Comparison of ENCODE assay signal across 17 cellular contexts in the genomic region with DNA sequence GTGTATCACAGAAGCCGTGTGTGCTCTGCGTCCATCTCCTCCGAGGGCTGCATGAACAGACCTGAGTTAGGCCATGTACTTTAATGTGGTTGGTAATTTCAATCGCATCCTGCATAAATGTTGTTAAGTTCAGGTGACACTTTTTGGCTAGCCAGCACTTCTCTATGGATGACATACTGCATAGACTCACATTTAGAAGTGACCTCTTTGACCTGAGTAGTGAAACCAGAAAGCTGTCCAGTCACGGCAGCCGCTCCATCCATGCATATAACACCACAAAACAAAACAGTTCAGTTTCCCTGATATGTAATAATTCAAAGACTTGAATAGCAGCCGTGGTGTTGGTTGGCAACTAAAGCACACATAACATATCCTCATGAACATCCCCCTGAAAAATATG.
A peak's percentile ranks its signal among the peaks of the same experiment; 100 is the strongest.
DNase-seq lines count a peak whose midpoint lies in the region; ATAC-seq lines count a peak whose summit lies in the region.
"Had no signal": no experiment of that assay in that cellular context is flagged by ENCODE, and none has a peak within 500 bp of the region (broad histone marks: within the 10 kb centered on the region; RNA-seq: fewer than 3 reads in every experiment).

No MANE protein-coding gene starts in this region.

- intact Hi-C loops in activated CD4-positive, alpha-beta T cell treated with anti-CD3 and anti-CD28 coated beads, Interleukin-2, amount 10 ng/mL, durations not matched to agents 24 days and 14 days (cut with micrococcal nuclease): no loop called here

- peaks cover 3% of the 10 kb centered on the region for H3K4me1 Mint-ChIP-seq in activated CD4-positive, alpha-beta T cell treated with anti-CD3 and anti-CD28 coated beads, Interleukin-2, amount 10 ng/mL, durations not matched to agents 24 days and 14 days
- H3K4me1 Mint-ChIP-seq in stimulated activated naive CD8-positive, alpha-beta T cell treated with anti-CD3 and anti-CD28 coated beads, Interleukin-15, Interleukin-2, amounts not matched to agents 100 ng/mL and 50 ng/mL, for 24 hours (ENCODE audit: low read depth): no peaks in the 10 kb centered on the region
- H3K4me1 Mint-ChIP-seq in stimulated activated naive CD8-positive, alpha-beta T cell treated with anti-CD3 and anti-CD28 coated beads, Interleukin-15, amount 100 ng/mL, for 72 hours: peaks cover 12% of the 10 kb centered on the region
- no peaks in the 10 kb centered on the region for H3K4me1 Mint-ChIP-seq in activated naive CD8-positive, alpha-beta T cell treated with anti-CD3 and anti-CD28 coated beads, Interleukin-2, amount 10 ng/mL, durations not matched to agents 7 days and 5 days

- H3K27me3 Mint-ChIP-seq in activated CD4-positive, alpha-beta T cell treated with anti-CD3 and anti-CD28 coated beads, Interleukin-2, amount 10 ng/mL, durations not matched to agents 24 days and 14 days: no peaks in the 10 kb centered on the region
- H3K27me3 Mint-ChIP-seq in stimulated activated naive CD8-positive, alpha-beta T cell treated with anti-CD3 and anti-CD28 coated beads, Interleukin-15, Interleukin-2, amounts not matched to agents 100 ng/mL and 50 ng/mL, for 24 hours: no peaks in the 10 kb centered on the region
- H3K27me3 Mint-ChIP-seq in stimulated activated naive CD8-positive, alpha-beta T cell treated with anti-CD3 and anti-CD28 coated beads, Interleukin-15, amount 100 ng/mL, for 72 hours: no peaks in the 10 kb centered on the region
- H3K27me3 Mint-ChIP-seq in activated naive CD8-positive, alpha-beta T cell treated with anti-CD3 and anti-CD28 coated beads, Interleukin-2, amount 10 ng/mL, durations not matched to agents 7 days and 5 days: no peaks in the 10 kb centered on the region

- peak overlapping the region; percentile 22 for H3K27ac Mint-ChIP-seq in activated CD4-positive, alpha-beta T cell treated with anti-CD3 and anti-CD28 coated beads, Interleukin-2, amount 10 ng/mL, durations not matched to agents 24 days and 14 days
- H3K27ac Mint-ChIP-seq in stimulated activated naive CD8-positive, alpha-beta T cell treated with anti-CD3 and anti-CD28 coated beads, Interleukin-15, Interleukin-2, amounts not matched to agents 100 ng/mL and 50 ng/mL, for 24 hours: peak overlapping the region; percentile 10
- peak overlapping the region in 1 of 2 donors; percentile 83 for H3K27ac Mint-ChIP-seq in stimulated activated naive CD8-positive, alpha-beta T cell treated with anti-CD3 and anti-CD28 coated beads, Interleukin-15, amount 100 ng/mL, for 72 hours
- H3K27ac Mint-ChIP-seq in activated naive CD8-positive, alpha-beta T cell treated with anti-CD3 and anti-CD28 coated beads, Interleukin-2, amount 10 ng/mL, durations not matched to agents 7 days and 5 days: peak overlapping the region; percentile 42
- H3K27ac Mint-ChIP-seq: HFFc6 had no signal

- no peak for DNase-seq in activated CD4-positive, alpha-beta T cell treated with anti-CD3 and anti-CD28 coated beads, Interleukin-2, amount 10 ng/mL, durations not matched to agents 24 days and 14 days
- DNase-seq in activated CD4-positive, alpha-beta T cell treated with anti-CD3 and anti-CD28 coated beads, Interleukin-2, amount 50 U/mL, for 48 hours: no peak
- DNase-seq in stimulated activated naive CD8-positive, alpha-beta T cell treated with anti-CD3 and anti-CD28 coated beads, Interleukin-15, amount 100 ng/mL, for 72 hours: no peak
- DNase-seq in activated naive CD8-positive, alpha-beta T cell treated with anti-CD3 and anti-CD28 coated beads, Interleukin-2, amount 10 ng/mL, durations not matched to agents 7 days and 5 days: no peak
- DNase-seq in GDM1 (lab: John Stamatoyannopoulos, UW): no peak
- no peak for DNase-seq in stimulated activated naive CD4-positive, alpha-beta T cell treated with Interleukin-2 at 50 U/mL for 16 hours (lab: John Stamatoyannopoulos, UW)
- DNase-seq: GM23248, HFFc6, MG63, NCI-H1092 treated with DMSO at 0.1 percent for 48 hours, NCI-H1694, NCI-H345, NCI-H748 treated with DMSO at 0.1 percent for 48 hours, PC-9 had no signal

- POLR2A ChIA-PET in activated naive CD8-positive, alpha-beta T cell treated with anti-CD3 and anti-CD28 coated beads, Interleukin-2, amount 10 ng/mL, durations not matched to agents 7 days and 5 days (lab: Charles Lee): no interaction called here

- peaks cover 58% of the 10 kb centered on the region for H3K36me3 Mint-ChIP-seq in activated CD4-positive, alpha-beta T cell treated with anti-CD3 and anti-CD28 coated beads, Interleukin-2, amount 10 ng/mL, durations not matched to agents 24 days and 14 days (ENCODE audit: low read depth)
- peaks cover 58% of the 10 kb centered on the region for H3K36me3 Mint-ChIP-seq in stimulated activated naive CD8-positive, alpha-beta T cell treated with anti-CD3 and anti-CD28 coated beads, Interleukin-15, Interleukin-2, amounts not matched to agents 100 ng/mL and 50 ng/mL, for 24 hours (ENCODE audit: low read depth)
- peaks cover 27% of the 10 kb centered on the region for H3K36me3 Mint-ChIP-seq in activated naive CD8-positive, alpha-beta T cell treated with anti-CD3 and anti-CD28 coated beads, Interleukin-2, amount 10 ng/mL, durations not matched to agents 7 days and 5 days

- H3K4me3 Mint-ChIP-seq in activated CD4-positive, alpha-beta T cell treated with anti-CD3 and anti-CD28 coated beads, Interleukin-2, amount 10 ng/mL, durations not matched to agents 24 days and 14 days: no peak overlapping the region
- H3K4me3 Mint-ChIP-seq in stimulated activated naive CD8-positive, alpha-beta T cell treated with anti-CD3 and anti-CD28 coated beads, Interleukin-15, Interleukin-2, amounts not matched to agents 100 ng/mL and 50 ng/mL, for 24 hours: no peak overlapping the region
- no peak overlapping the region for H3K4me3 Mint-ChIP-seq in stimulated activated naive CD8-positive, alpha-beta T cell treated with anti-CD3 and anti-CD28 coated beads, Interleukin-15, amount 100 ng/mL, for 72 hours
- no peak overlapping the region for H3K4me3 Mint-ChIP-seq in activated naive CD8-positive, alpha-beta T cell treated with anti-CD3 and anti-CD28 coated beads, Interleukin-2, amount 10 ng/mL, durations not matched to agents 7 days and 5 days
- H3K4me3 Mint-ChIP-seq: HFFc6 had no signal

- ATAC-seq in stimulated activated naive CD8-positive, alpha-beta T cell treated with anti-CD3 and anti-CD28 coated beads, Interleukin-15, amount 100 ng/mL, for 72 hours: no peak
- no peak for ATAC-seq in activated naive CD8-positive, alpha-beta T cell treated with anti-CD3 and anti-CD28 coated beads, Interleukin-2, amount 10 ng/mL, durations not matched to agents 7 days and 5 days (ENCODE audit: low read depth)
- no peak for ATAC-seq in GM21390 (IDR thresholded peaks at IDR 0.05; ENCODE audit: unreplicated experiment)
- ATAC-seq: HepG2 had no signal

- H3K9me3 Mint-ChIP-seq in activated CD4-positive, alpha-beta T cell treated with anti-CD3 and anti-CD28 coated beads, Interleukin-2, amount 10 ng/mL, durations not matched to agents 24 days and 14 days: no peaks in the 10 kb centered on the region
- H3K9me3 Mint-ChIP-seq in stimulated activated naive CD8-positive, alpha-beta T cell treated with anti-CD3 and anti-CD28 coated beads, Interleukin-15, Interleukin-2, amounts not matched to agents 100 ng/mL and 50 ng/mL, for 24 hours: no peaks in the 10 kb centered on the region
- no peaks in the 10 kb centered on the region for H3K9me3 Mint-ChIP-seq in stimulated activated naive CD8-positive, alpha-beta T cell treated with anti-CD3 and anti-CD28 coated beads, Interleukin-15, amount 100 ng/mL, for 72 hours
- H3K9me3 Mint-ChIP-seq in activated naive CD8-positive, alpha-beta T cell treated with anti-CD3 and anti-CD28 coated beads, Interleukin-2, amount 10 ng/mL, durations not matched to agents 7 days and 5 days: no peaks in the 10 kb centered on the region
- H3K9me3 Mint-ChIP-seq: HFFc6 had no signal
